ENCODE assay signal across 10 cellular contexts in genomic region chr2:134301099-134301970, GRCh38. TPM values are rescaled to one million over a fixed set of nuclear protein-coding genes. Genes with fewer than 3 reads are reported as not detected.
DNase-seq lines count a peak whose midpoint lies in the region; ATAC-seq and TF ChIP-seq lines count a peak whose summit lies in the region.
"Had no signal": no experiment of that assay in that cellular context is flagged by ENCODE, and none has a peak within 500 bp of the region (broad histone marks: within the 10 kb centered on the region; RNA-seq: fewer than 3 reads in every experiment).

No MANE protein-coding gene starts in this region.

- 84% methylated on average over 8 of the region's 8 CpGs for WGBS in mammary epithelial cell (ENCODE audit: low coverage, missing lambda C conversion rate)
- 33% methylated on average over 8 of the region's 8 CpGs for WGBS in suprapubic skin

- no peak overlapping the region for H3K4me3 ChIP-seq in mammary epithelial cell (replicated peaks in 1 of 3; ENCODE audit: insufficient read depth in 1 of 3, low read depth in 2 of 3, low read length in 3 of 3)
- no peak overlapping the region for H3K4me3 ChIP-seq in breast epithelium
- H3K4me3 ChIP-seq in suprapubic skin, result no peak overlapping the region

- intact Hi-C loops in mammary epithelial cell (cut with micrococcal nuclease) (no loop called here), breast epithelium (cut with DNase I; ENCODE audit: low total_unique reads) (no loop called here), left cardiac atrium (cut with DNase I) (no loop called here)

- TF ChIP-seq CTCF in mammary epithelial cell (conservative IDR thresholded peaks at IDR 0.05 in 1 of 2, IDR thresholded peaks at IDR 0.05 in 1 of 2; ENCODE audit: extremely low read depth in 1 of 2, insufficient read depth in 1 of 2, low read depth in 1 of 2, low read length in 2 of 2), result no peak
- TF ChIP-seq CTCF in breast epithelium (IDR thresholded peaks at IDR 0.05), result no peak
- TF ChIP-seq CTCF in suprapubic skin (IDR thresholded peaks at IDR 0.05), result no peak

- H3K27me3 ChIP-seq in mammary epithelial cell (ENCODE audit: insufficient read depth, low read length) (no peaks in the 10 kb centered on the region), breast epithelium (no peaks in the 10 kb centered on the region), suprapubic skin (no peaks in the 10 kb centered on the region)

- dilution Hi-C loops in mammary epithelial cell (cut with HindIII; ENCODE audit: low sequenced_read_pairs), result no loop called here

- H3K36me3 ChIP-seq in mammary epithelial cell (ENCODE audit: insufficient read depth, low read length), result no peaks in the 10 kb centered on the region
- H3K36me3 ChIP-seq in breast epithelium, result no peaks in the 10 kb centered on the region
- H3K36me3 ChIP-seq in suprapubic skin, result no peaks in the 10 kb centered on the region

- H3K4me2 ChIP-seq in mammary epithelial cell (ENCODE audit: insufficient read depth, low read depth, low read length), result no peak overlapping the region

- CTCF ChIA-PET in mammary epithelial cell (lab: Charles Lee; ENCODE audit: low non-redundant PET), result no interaction called here

- peaks cover 5% of the 10 kb centered on the region for H3K9me3 Mint-ChIP-seq in activated naive CD8-positive, alpha-beta T cell treated with anti-CD3 and anti-CD28 coated beads for 36 hours

- H3K79me2 ChIP-seq in mammary epithelial cell (ENCODE audit: insufficient read depth, low read length), result no peaks in the 10 kb centered on the region

- in situ Hi-C loops in mammary epithelial cell (cut with MboI; ENCODE audit: low sequenced_read_pairs in 2 of 2), result no loop called here

- H3K4me1 Mint-ChIP-seq in activated naive CD8-positive, alpha-beta T cell treated with anti-CD3 and anti-CD28 coated beads for 36 hours, result peaks cover 34% of the 10 kb centered on the region

- peak; percentile 78 to 91 for ATAC-seq in left cardiac atrium
- ATAC-seq in GM21786 (IDR thresholded peaks at IDR 0.05; ENCODE audit: unreplicated experiment), result no peak
- no peak for ATAC-seq in HG03442 (IDR thresholded peaks at IDR 0.05; ENCODE audit: unreplicated experiment)
- ATAC-seq: HCT116 had no signal

- TF ChIP-seq POLR2A in breast epithelium (IDR thresholded peaks at IDR 0.05) (no peak), suprapubic skin (IDR thresholded peaks at IDR 0.05) (no peak)

- no peak overlapping the region for H2AFZ ChIP-seq in mammary epithelial cell (ENCODE audit: low read depth, low read length)

- H4K20me1 ChIP-seq in mammary epithelial cell (ENCODE audit: insufficient read depth, low read length), result no peaks in the 10 kb centered on the region

- H3K27ac Mint-ChIP-seq in activated naive CD8-positive, alpha-beta T cell treated with anti-CD3 and anti-CD28 coated beads for 36 hours, result peak overlapping the region; percentile 32
- H3K27ac Mint-ChIP-seq: activated CD4-positive, alpha-beta T cell treated with anti-CD3 and anti-CD28 coated beads, Interleukin-2, amount 10 ng/mL, durations not matched to agents 7 days and 5 days had no signal

- no TSS peak for BruUV-seq in mammary epithelial cell (replicated peaks; lab: Mats Ljungman, UMichigan)

- no peak overlapping the region for H3K4me3 Mint-ChIP-seq in activated naive CD8-positive, alpha-beta T cell treated with anti-CD3 and anti-CD28 coated beads for 36 hours
- H3K4me3 Mint-ChIP-seq: activated CD4-positive, alpha-beta T cell treated with anti-CD3 and anti-CD28 coated beads, Interleukin-2, amount 10 ng/mL, durations not matched to agents 7 days and 5 days had no signal

- peaks cover 48% of the 10 kb centered on the region for H3K36me3 Mint-ChIP-seq in activated naive CD8-positive, alpha-beta T cell treated with anti-CD3 and anti-CD28 coated beads for 36 hours

- H3K9me3 ChIP-seq in mammary epithelial cell (replicated peaks; ENCODE audit: insufficient read depth, low read length) (no peaks in the 10 kb centered on the region), breast epithelium (no peaks in the 10 kb centered on the region), suprapubic skin (no peaks in the 10 kb centered on the region)

- no peaks in the 10 kb centered on the region for H3K27me3 Mint-ChIP-seq in activated naive CD8-positive, alpha-beta T cell treated with anti-CD3 and anti-CD28 coated beads for 36 hours
- H3K27me3 Mint-ChIP-seq: activated CD4-positive, alpha-beta T cell treated with anti-CD3 and anti-CD28 coated beads, Interleukin-2, amount 10 ng/mL, durations not matched to agents 7 days and 5 days had no signal

- DNase-seq in mammary epithelial cell (peak; percentile 46), breast epithelium (ENCODE audit: low spot score in 2 of 2) (no peak), left cardiac atrium (no peak), suprapubic skin (ENCODE audit: low spot score in 2 of 2) (no peak)
- no peak for DNase-seq in activated naive CD8-positive, alpha-beta T cell treated with anti-CD3 and anti-CD28 coated beads for 36 hours
- no peak for DNase-seq in stimulated activated CD8-positive, alpha-beta memory T cell treated with anti-CD3 and anti-CD28 coated beads, Interleukin-4, amount 100 ng/mL, for 48 hours
- DNase-seq: activated CD4-positive, alpha-beta T cell treated with anti-CD3 and anti-CD28 coated beads, Interleukin-2, amount 10 ng/mL, durations not matched to agents 7 days and 5 days had no signal

- H3K4me1 ChIP-seq in mammary epithelial cell (ENCODE audit: insufficient read depth, low read length) (peaks cover 9% of the 10 kb centered on the region), breast epithelium (no peaks in the 10 kb centered on the region), suprapubic skin (peaks cover 31% of the 10 kb centered on the region)

- H3K9ac ChIP-seq in mammary epithelial cell (ENCODE audit: insufficient read depth, low read length), result no peak overlapping the region

- H3K27ac ChIP-seq in mammary epithelial cell (ENCODE audit: insufficient read depth, low read depth, low read length) (no peak overlapping the region), breast epithelium (no peak overlapping the region), suprapubic skin (peak overlapping the region; percentile 25)

- no peak for TF ChIP-seq EP300 in suprapubic skin (IDR thresholded peaks at IDR 0.05)

RNA-seq across cellular contexts. Expression of gene MGAT5, which starts 47.5 kb away (rescaled TPM):
- total RNA-seq in mammary epithelial cell (10 to 100 TPM; 43.3 to 63.2 TPM), breast epithelium (10 to 100 TPM; 30.5 to 42.6 (median 34.4) TPM), left cardiac atrium (100 to 1,000 TPM; 110 to 142 TPM), suprapubic skin (10 to 100 TPM; 16.9 to 42.1 (median 32.9) TPM)
- polyA plus RNA-seq in mammary epithelial cell, result 22.9 TPM
- polyA minus RNA-seq in mammary epithelial cell, result 68.7 TPM
- 10 to 100 TPM; 34.0 to 34.5 TPM for total RNA-seq in activated naive CD8-positive, alpha-beta T cell treated with anti-CD3 and anti-CD28 coated beads for 36 hours

Comparison
In these comparisons a context has a peak if more than half of its experiments do, and no peak if none do; other contexts are left out.
1. ATAC-seq: peak in left cardiac atrium (2 of 2); none in GM21786 (single experiment) and HG03442 (single experiment).